In the genomic region with DNA sequence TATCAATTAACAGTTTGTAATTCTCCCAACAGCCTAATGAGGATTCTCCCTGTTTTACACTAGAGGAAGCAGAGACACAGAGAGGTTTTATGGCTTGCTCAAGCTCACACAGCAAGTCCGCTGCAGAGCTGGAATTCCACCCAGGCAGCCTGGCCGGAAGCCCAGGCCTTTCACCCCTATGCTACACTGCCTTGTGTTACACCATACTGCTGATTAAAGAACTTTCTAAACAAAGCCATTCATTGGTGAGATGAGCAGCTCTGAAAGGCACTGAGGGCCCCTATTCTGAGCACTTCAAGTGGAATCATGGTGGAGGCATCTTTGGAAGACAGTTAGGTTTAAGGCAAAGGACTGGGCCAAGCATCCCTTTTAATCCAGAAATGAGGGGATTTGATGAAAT, we compare ENCODE assay signal across 10 cellular contexts. TPM values are rescaled to one million over a fixed set of nuclear protein-coding genes. Genes with fewer than 3 reads are reported as not detected.
A peak's percentile ranks its signal among the peaks of the same experiment; 100 is the strongest.
DNase-seq lines count a peak whose midpoint lies in the region; ATAC-seq and TF ChIP-seq lines count a peak whose summit lies in the region.
"Had no signal": no experiment of that assay in that cellular context is flagged by ENCODE, and none has a peak within 500 bp of the region (broad histone marks: within the 10 kb centered on the region; RNA-seq: fewer than 3 reads in every experiment).

No MANE protein-coding gene starts in this region.

- no peaks in the 10 kb centered on the region for H3K9me3 Mint-ChIP-seq in H9

- no peak overlapping the region for H3K4me3 Mint-ChIP-seq in H9
- H3K4me3 Mint-ChIP-seq: T-helper 17 cell had no signal

- H2BK12ac ChIP-seq in H9 (ENCODE audit: insufficient read length, low read depth, low read length) = no peak overlapping the region

- H3K79me1 ChIP-seq in H9 (ENCODE audit: insufficient read depth, low read depth, low read length, poor library complexity, severe bottlenecking) = no peaks in the 10 kb centered on the region

- no peaks in the 10 kb centered on the region for H4K20me1 ChIP-seq in H9 (ENCODE audit: control insufficient read depth, insufficient read depth, insufficient read length)

- no peak overlapping the region for H3K9ac ChIP-seq in H9 (ENCODE audit: extremely low read depth, insufficient read length, low read length)

- H4K5ac ChIP-seq in H9 (ENCODE audit: insufficient read length, low read depth, low read length) = no peak overlapping the region

- H4K91ac ChIP-seq in H9 (ENCODE audit: insufficient read length, low read depth, low read length) = peak overlapping the region; percentile 28

- H3K56ac ChIP-seq in H9 (ENCODE audit: insufficient read length, low read depth, low read length) = no peak overlapping the region

- peak; percentile 89 for ATAC-seq in sciatic nerve
- ATAC-seq in HG02588 (IDR thresholded peaks at IDR 0.05; ENCODE audit: unreplicated experiment) = no peak
- ATAC-seq: T-helper 17 cell had no signal

- no peak overlapping the region for H3K4me2 ChIP-seq in H9 (ENCODE audit: insufficient read depth, insufficient read length, low read length)

- H2BK15ac ChIP-seq in H9 (ENCODE audit: low read depth, low read length) = no peak overlapping the region

- WGBS in H9 (ENCODE audit: extremely low coverage, insufficient read length, low lambda C conversion rate) = no CpG with 5 or more reads among the region's 2 CpGs

- no peak overlapping the region for H4K8ac ChIP-seq in H9 (replicated peaks; ENCODE audit: insufficient read length, low read depth, low read length)

- H2AK5ac ChIP-seq in H9 (ENCODE audit: insufficient read length, low read length) = no peak overlapping the region

- no peak overlapping the region for H3K18ac ChIP-seq in H9 (ENCODE audit: insufficient read length, low read depth, low read length)

- no peaks in the 10 kb centered on the region for H3K27me3 Mint-ChIP-seq in H9 (ENCODE audit: low read depth)
- H3K27me3 Mint-ChIP-seq: T-helper 17 cell had no signal

- H2BK5ac ChIP-seq in H9 (ENCODE audit: insufficient read length, low read length) = no peak overlapping the region

- no peaks in the 10 kb centered on the region; the same call in 1 of the 2 replicates for H3K4me1 ChIP-seq in H9 (ENCODE audit: insufficient read depth, low read length)

- no peak for TF ChIP-seq CTCF in H9 (conservative IDR thresholded peaks at IDR 0.05)

- no peaks in the 10 kb centered on the region for H3K79me2 ChIP-seq in H9 (ENCODE audit: insufficient read depth, low read length)

- H3K23ac ChIP-seq in H9 (ENCODE audit: insufficient read length, low read depth, low read length) = no peak overlapping the region

- no peak overlapping the region for H3K4ac ChIP-seq in H9 (ENCODE audit: low read depth, low read length)

- no peak overlapping the region for H3K14ac ChIP-seq in H9 (ENCODE audit: insufficient read depth, low read length)

- H3K27me3 ChIP-seq in H9 (ENCODE audit: insufficient read depth, low read length) = no peaks in the 10 kb centered on the region

- H2AFZ ChIP-seq in H9 (ENCODE audit: low read length) = no peak overlapping the region

- H2BK120ac ChIP-seq in H9 (ENCODE audit: low read depth, low read length, poor library complexity, severe bottlenecking) = no peak overlapping the region

- peaks cover 0 to 8% (median 0%) of the 10 kb centered on the region in 3 experiments; a peak in 4 of 7 replicates for H3K36me3 Mint-ChIP-seq in H9 (ENCODE audit: insufficient read depth in 1 of 3, low read depth in 3 of 3)

- DNase-seq in H9 (no peak), kidney tubule cell (ENCODE audit: low spot score) (peak; percentile 42), sciatic nerve (ENCODE audit: low spot score) (peak; percentile 70), KBM-7 (no peak), DMS53 treated with DMSO at 0.1 percent for 48 hours (lab: John Stamatoyannopoulos, UW; ENCODE audit: unreplicated experiment) (no peak), DMS153 treated with DMSO at 0.1 percent for 48 hours (lab: John Stamatoyannopoulos, UW; ENCODE audit: unreplicated experiment) (no peak)
- DNase-seq: NCI-H774, T-helper 17 cell had no signal

- H2BK20ac ChIP-seq in H9 (ENCODE audit: low read depth, low read length, poor library complexity, severe bottlenecking) = no peak overlapping the region

- intact Hi-C loops in sciatic nerve (cut with DNase I) = no loop called here

- H3K4me1 Mint-ChIP-seq in H9 = peaks cover 25 to 29% of the 10 kb centered on the region in 2 experiments
- H3K4me1 Mint-ChIP-seq: T-helper 17 cell had no signal

- H3K9me3 ChIP-seq in H9 (ENCODE audit: control insufficient read depth, low read depth, low read length) = no peaks in the 10 kb centered on the region

- H3K27ac Mint-ChIP-seq in H9 = peak overlapping the region in 2 of 3 experiments; percentile 80 to 93; a peak in 4 of 7 replicates
- H3K27ac Mint-ChIP-seq: T-helper 17 cell had no signal

- no peaks in the 10 kb centered on the region for H3K23me2 ChIP-seq in H9 (ENCODE audit: insufficient read length, low read depth, low read length, poor library complexity, severe bottlenecking)

- H3K27ac ChIP-seq in H9 (ENCODE audit: insufficient read length, low read depth, low read length) (no peak overlapping the region), cingulate gyrus (ENCODE audit: low read depth, low read length) (peak overlapping the region; percentile 73)

- H3T11ph ChIP-seq in H9 (ENCODE audit: low read length) = no peak overlapping the region

- in situ Hi-C loops in KBM-7 (cut with MboI; ENCODE audit: low pct_unique_long_range_greater_than_20kb, low sequenced_read_pairs) = no loop called here

RNA-seq across cellular contexts. Expression of gene LARP1, which starts 14.7 kb away (rescaled TPM):
- total RNA-seq in H9 (2021) = 370 and 405 TPM in 2 replicates
- total RNA-seq in sciatic nerve = 157 TPM

Comparison
In these comparisons a context has a peak if more than half of its experiments do, and no peak if none do; other contexts are left out.
1. DNase-seq: peak in kidney tubule cell (single experiment) and sciatic nerve (single experiment); none in H9 (single experiment), KBM-7 (single experiment), DMS53 treated with DMSO at 0.1 percent for 48 hours (single experiment) and DMS153 treated with DMSO at 0.1 percent for 48 hours (single experiment).